15 cellular contexts compared by ENCODE assay signal in the genomic region with DNA sequence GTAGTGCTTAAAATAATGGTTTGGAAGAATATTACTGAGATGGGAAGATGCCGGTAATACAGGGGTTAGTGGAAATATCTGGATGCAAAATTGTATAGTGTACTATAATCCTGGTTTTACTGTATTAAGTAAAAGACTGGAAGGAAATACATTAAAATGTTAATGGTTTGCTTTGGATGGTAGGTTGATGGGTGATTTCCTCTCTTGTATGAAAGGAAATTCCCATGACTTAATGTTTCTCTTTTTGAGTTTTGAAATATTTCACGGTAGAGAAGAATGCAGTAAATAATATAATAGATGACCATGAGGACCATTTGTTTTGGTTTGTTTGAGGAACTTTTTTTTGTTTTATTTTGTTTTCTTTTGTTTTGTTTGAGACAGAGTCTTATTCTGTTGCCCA.
"Had no signal": no experiment of that assay in that cellular context is flagged by ENCODE, and none has a peak within 500 bp of the region (broad histone marks: within the 10 kb centered on the region; RNA-seq: fewer than 3 reads in every experiment).

No MANE protein-coding gene starts in this region.

- H3K4me3 ChIP-seq: breast epithelium, ovary, SJSA1, uterus had no signal

- H3K4me1 ChIP-seq: breast epithelium had no signal

- H3K27ac ChIP-seq: breast epithelium, ovary, SJSA1 had no signal

- H3K36me3 ChIP-seq: breast epithelium, ovary, uterus had no signal

- H3K9me3 ChIP-seq: breast epithelium, ovary, SJSA1, uterus had no signal

- FAIRE-seq: small intestine had no signal

- DNase-seq: activated CD4-positive, alpha-beta T cell treated with anti-CD3 and anti-CD28 coated beads, Interleukin-2, amount 50 U/mL, for 4 hours; activated CD4-positive, CD25-positive, alpha-beta regulatory T cell treated with anti-CD3 and anti-CD28 coated beads, Interleukin-2, amount 50 U/mL, for 72 hours; activated effector memory CD4-positive, alpha-beta T cell treated with anti-CD3 and anti-CD28 coated beads, Interleukin-2, amount 50 U/mL, for 16 hours; activated T-cell treated with anti-CD3 and anti-CD28 coated beads, Interleukin-2, amount 50 U/mL, for 24 hours; amygdala; hippocampal formation; mesenchymal stem cell; ovary; small intestine; substantia nigra; T-helper 9 cell; uterus had no signal

- H3K27me3 ChIP-seq: breast epithelium, ovary, SJSA1, uterus had no signal

- ATAC-seq: stimulated activated memory B cell treated with anti-CD40 and anti-IgM and Interleukin-4, amounts not matched to agents 10 μg/mL and 1 μg/mL and 100 μg/mL, for 72 hours had no signal
